ENCODE assay signal across 13 cellular contexts in the genomic region with DNA sequence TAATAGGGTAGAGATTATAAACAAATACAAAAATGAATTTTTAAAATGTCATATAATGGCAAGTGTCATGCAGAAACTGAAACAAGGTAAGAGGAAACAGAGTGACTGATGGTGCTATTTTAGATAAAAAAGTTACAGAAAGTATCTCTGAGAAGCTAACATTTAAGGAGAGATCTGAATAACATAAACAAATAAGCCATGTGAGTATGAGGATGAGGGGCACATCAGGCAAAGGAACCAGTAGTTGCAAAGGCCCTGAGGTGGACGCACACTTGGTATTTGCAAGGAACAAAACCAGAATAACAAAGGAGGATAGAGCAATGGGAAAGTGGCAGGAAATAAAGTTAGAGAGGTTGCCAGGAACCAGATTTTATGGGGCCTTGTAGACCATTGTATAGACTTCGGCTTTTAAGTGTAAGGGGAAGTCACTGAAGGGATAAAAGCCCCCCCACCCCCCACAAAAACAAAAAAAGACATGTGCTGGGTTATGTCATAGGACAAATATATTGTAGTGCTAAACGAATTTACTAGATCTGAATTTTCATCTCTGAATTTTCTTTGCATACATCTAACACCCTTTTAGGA.
DNase-seq lines count a peak whose midpoint lies in the region; ATAC-seq, FAIRE-seq and TF ChIP-seq lines count a peak whose summit lies in the region.
"Had no signal": no experiment of that assay in that cellular context is flagged by ENCODE, and none has a peak within 500 bp of the region (broad histone marks: within the 10 kb centered on the region; RNA-seq: fewer than 3 reads in every experiment).

No MANE protein-coding gene starts in this region.

- FAIRE-seq in GM12891 (lab: Jason Lieb, UNC) (peak; percentile 78), frontal cortex (lab: Jason Lieb, UNC) (no peak)

- no peaks in the 10 kb centered on the region for H3K9me3 Mint-ChIP-seq in immature natural killer cell

- peak overlapping the region; percentile 51; the same call in 1 of the 2 replicates for H2AFZ ChIP-seq in OCI-LY7 (ENCODE audit: low read length)

- no peak for TF ChIP-seq POLR2A in GM12891 (IDR thresholded peaks at IDR 0.05; ENCODE audit: low read depth, low read length)

- no peaks in the 10 kb centered on the region; the same call in 1 of the 2 replicates for H3K9me3 ChIP-seq in OCI-LY7 (ENCODE audit: low read length)
- H3K9me3 ChIP-seq: spleen, tibial artery had no signal

- BruUV-seq in OCI-LY7 (replicated peaks; lab: Mats Ljungman, UMichigan): no TSS peak

- DNase-seq in GM12891 (ENCODE audit: insufficient read length, low spot score) (no peak), GM20000 (ENCODE audit: low spot score) (peak; percentile 38), OCI-LY7 (ENCODE audit: low spot score) (no peak), immature natural killer cell (no peak), GOT3 (lab: John Stamatoyannopoulos, UW) (no peak), frontal cortex (ENCODE audit: low spot score in 2 of 2) (no peak), NCI-H510A treated with DMSO at 0.1 percent for 48 hours (lab: John Stamatoyannopoulos, UW) (no peak)
- DNase-seq: mesenchymal stem cell, NCI-H1436, occipital lobe, spleen, tibial artery had no signal

- H3K9me2 ChIP-seq in OCI-LY7 (ENCODE audit: insufficient read depth, low read length): no peaks in the 10 kb centered on the region

- H3K27me3 Mint-ChIP-seq in immature natural killer cell (ENCODE audit: low read depth in 3 of 3): peaks cover 0 to 4% (median 3%) of the 10 kb centered on the region in 3 donors

- intact Hi-C loops in OCI-LY7 (cut with micrococcal nuclease; ENCODE audit: unreplicated experiment): no loop called here

- H3K27ac Mint-ChIP-seq in immature natural killer cell: peak overlapping the region; percentile 63 to 85 (median 70)

- peak overlapping the region; percentile 54 to 83 (median 73) for H3K4me3 Mint-ChIP-seq in immature natural killer cell

- no peaks in the 10 kb centered on the region for H4K20me1 ChIP-seq in OCI-LY7 (ENCODE audit: insufficient read depth, low read length)

- no peak for ATAC-seq in GM18861 (IDR thresholded peaks at IDR 0.05; ENCODE audit: unreplicated experiment)

- peaks cover 21 to 24% of the 10 kb centered on the region in 2 donors for H3K4me1 Mint-ChIP-seq in immature natural killer cell

- TF ChIP-seq CTCF in GM20000 (IDR thresholded peaks at IDR 0.05; ENCODE audit: extremely low read depth, missing control alignments) (no peak), OCI-LY7 (conservative IDR thresholded peaks at IDR 0.05; ENCODE audit: low read length) (no peak)

- peaks cover 0 to 4% (median 0%) of the 10 kb centered on the region in 3 donors for H3K36me3 Mint-ChIP-seq in immature natural killer cell

- peak overlapping the region; percentile 39 for H3K4me2 ChIP-seq in OCI-LY7 (ENCODE audit: low read length)

- POLR2A ChIA-PET in OCI-LY7 (lab: Charles Lee): interaction anchor here (0.6 to 1.1 kb wide), 4 partner anchors 42 to 171 kb away, joined by 3 to 7 read pairs (median 4); no protein-coding TSS in a partner anchor

- H3K4me1 ChIP-seq in OCI-LY7 (ENCODE audit: insufficient read depth, low read length, poor library complexity, severe bottlenecking): peaks cover 41% of the 10 kb centered on the region
- H3K4me1 ChIP-seq: tibial artery had no signal

- peak overlapping the region; percentile 11 for H3K4me3 ChIP-seq in OCI-LY7 (ENCODE audit: low read depth, low read length, poor library complexity, severe bottlenecking)
- H3K4me3 ChIP-seq: spleen, tibial artery had no signal

- peak overlapping the region; percentile 1 for H3K27ac ChIP-seq in OCI-LY7 (ENCODE audit: low read depth, low read length, poor library complexity, severe bottlenecking)
- H3K27ac ChIP-seq: tibial artery had no signal

- CTCF ChIA-PET in OCI-LY7 (lab: Charles Lee; ENCODE audit: unreplicated experiment): interaction anchor here (1.0 kb wide), 1 partner anchor 152 kb away, joined by 4 read pairs; no protein-coding TSS in a partner anchor

- H3K36me3 ChIP-seq in OCI-LY7 (ENCODE audit: insufficient read depth, low read length): no peaks in the 10 kb centered on the region
- H3K36me3 ChIP-seq: spleen, tibial artery had no signal

- no peaks in the 10 kb centered on the region for H3K79me2 ChIP-seq in OCI-LY7 (ENCODE audit: insufficient read depth, low read depth, low read length)

TF ChIP-seq in GM12891, 5 proteins besides CTCF, POLR2A, EP300 and RAD21:
- TF ChIP-seq PAX5 (IDR thresholded peaks at IDR 0.05; ENCODE audit: insufficient read depth, low read length, severe bottlenecking) (no peak), POLR2AphosphoS5 (IDR thresholded peaks at IDR 0.05; ENCODE audit: low read depth, low read length) (no peak), POU2F2 (IDR thresholded peaks at IDR 0.05; ENCODE audit: low read depth, low read length) (no peak), SPI1 (IDR thresholded peaks at IDR 0.05; ENCODE audit: low read depth, low read length) (no peak), TAF1 (IDR thresholded peaks at IDR 0.05; ENCODE audit: low read depth, low read length) (no peak)
